8 cellular contexts compared by ENCODE assay signal in genomic region chr3:129282727-129283327, GRCh38. TPM values are rescaled to one million over a fixed set of nuclear protein-coding genes. Genes with fewer than 3 reads are reported as not detected.
A peak's percentile ranks its signal among the peaks of the same experiment; 100 is the strongest.
DNase-seq lines count a peak whose midpoint lies in the region; ATAC-seq, FAIRE-seq and TF ChIP-seq lines count a peak whose summit lies in the region.

No MANE protein-coding gene starts in this region.

- no peak for TF ChIP-seq POLR2A in H54 (IDR thresholded peaks at IDR 0.05; ENCODE audit: low read depth, low read length)
- TF ChIP-seq POLR2A in testis (IDR thresholded peaks at IDR 0.05): no peak
- TF ChIP-seq POLR2A in transverse colon (IDR thresholded peaks at IDR 0.05): no peak

- no peak overlapping the region for H3K9ac ChIP-seq in duodenal mucosa (ENCODE audit: low read depth in 1 of 2, low read length in 2 of 2)

- H3K36me3 ChIP-seq in duodenal mucosa (ENCODE audit: control insufficient read depth in 1 of 2, insufficient read depth in 2 of 2, low read length in 2 of 2) (peaks cover 0 to 5% of the 10 kb centered on the region in 2 donors), testis (ENCODE audit: low read depth, missing control alignments) (no peaks in the 10 kb centered on the region), transverse colon (no peaks in the 10 kb centered on the region)

- FAIRE-seq in H54 (lab: Jason Lieb, UNC): no peak

- H3K27ac ChIP-seq in duodenal mucosa (ENCODE audit: low read depth, low read length): no peak overlapping the region
- H3K27ac ChIP-seq in testis: no peak overlapping the region
- H3K27ac ChIP-seq in transverse colon: peak overlapping the region in 2 of 4 donors; percentile 23 to 47

- TF ChIP-seq CTCF in testis (IDR thresholded peaks at IDR 0.05) (no peak), transverse colon (IDR thresholded peaks at IDR 0.05) (no peak)

- in situ Hi-C loops in transverse colon (cut with MboI; ENCODE audit: low pct_ligation_motif_present in 1 of 4, low pct_unique_long_range_greater_than_20kb in 1 of 4, low sequenced_read_pairs in 3 of 4): no loop called here

- peaks cover 20 to 22% of the 10 kb centered on the region in 2 donors for H3K4me1 ChIP-seq in duodenal mucosa (ENCODE audit: control insufficient read depth in 1 of 2, insufficient read depth in 2 of 2, low read length in 2 of 2)
- H3K4me1 ChIP-seq in testis: peaks cover 4% of the 10 kb centered on the region
- H3K4me1 ChIP-seq in transverse colon: peaks cover 12 to 36% (median 17%) of the 10 kb centered on the region in 4 donors

- ATAC-seq in GM18498 (IDR thresholded peaks at IDR 0.05; ENCODE audit: unreplicated experiment) (peak; percentile 64), GM21723 (IDR thresholded peaks at IDR 0.05; ENCODE audit: unreplicated experiment) (peak; percentile 80)

- H3K9me3 ChIP-seq in duodenal mucosa (ENCODE audit: control insufficient read depth in 1 of 2, low read length in 2 of 2): no peaks in the 10 kb centered on the region
- H3K9me3 ChIP-seq in testis: no peaks in the 10 kb centered on the region
- H3K9me3 ChIP-seq in transverse colon: no peaks in the 10 kb centered on the region

- intact Hi-C loops in testis (cut with DNase I; ENCODE audit: low total_unique reads): no loop called here
- intact Hi-C loops in transverse colon (cut with DNase I; ENCODE audit: low total_unique reads): no loop called here

- TF ChIP-seq EP300 in transverse colon (IDR thresholded peaks at IDR 0.05; ENCODE audit: low read depth): no peak

- DNase-seq in M059J (ENCODE audit: low read depth) (peak; percentile 87), 8988T (no peak), H54 (ENCODE audit: insufficient read length, low spot score) (no peak), testis (no peak), transverse colon (no peak)

- H3K27me3 ChIP-seq in duodenal mucosa (ENCODE audit: control insufficient read depth in 1 of 2, insufficient read depth in 2 of 2, low read length in 2 of 2): no peaks in the 10 kb centered on the region
- H3K27me3 ChIP-seq in testis: no peaks in the 10 kb centered on the region
- H3K27me3 ChIP-seq in transverse colon: no peaks in the 10 kb centered on the region

- 75 to 86% methylated on average over 6 of the region's 6 CpGs for WGBS in testis, 2 donors
- WGBS in transverse colon (ENCODE audit: low coverage in 1 of 2), 2 donors: 49 to 100% methylated on average over 2 to 6 of the region's 6 CpGs

- peak overlapping the region; percentile 12 to 37 for H3K4me3 ChIP-seq in duodenal mucosa (ENCODE audit: low read depth in 1 of 2, low read length in 2 of 2)
- no peak overlapping the region for H3K4me3 ChIP-seq in testis
- H3K4me3 ChIP-seq in transverse colon: no peak overlapping the region

RNA-seq across cellular contexts. Expression of gene HMCES, which starts 4.2 kb away (rescaled TPM):
- total RNA-seq in M059J (2014; rRNA removed; shearing (Covaris generic)): 41.4 and 46.4 TPM in 2 replicates
- total RNA-seq in testis: 10 to 100 TPM; 37.8 to 41.6 TPM
- 81.5 TPM for polyA plus RNA-seq in testis (ENCODE audit: insufficient read depth, low read depth, low replicate concordance)
- total RNA-seq in transverse colon: 10 to 100 TPM; 11.3 to 32.6 (median 23.9) TPM

RNA-seq across cellular contexts. Expression of gene COPG1, which starts 33.4 kb away (rescaled TPM):
- 203 and 347 TPM in 2 replicates for total RNA-seq in M059J (2014; rRNA removed; shearing (Covaris generic))
- total RNA-seq in testis: 10 to 100 TPM; 94.5 to 98.2 TPM
- polyA plus RNA-seq in testis (ENCODE audit: insufficient read depth, low read depth, low replicate concordance): 113 TPM
- total RNA-seq in transverse colon: 100 to 1,000 TPM in 3 of 4 donors, 10 to 100 TPM in 1; 64.7 to 149 (median 116) TPM

Comparison
In these comparisons a context has a peak if more than half of its experiments do, and no peak if none do; other contexts are left out.
1. H3K4me3 ChIP-seq: peak in duodenal mucosa (2 of 2); none in testis (0 of 2) and transverse colon (0 of 4).